ENCODE assay signal across 18 cellular contexts in genomic region chr12:116184766-116185165, GRCh38.
A peak's percentile ranks its signal among the peaks of the same experiment; 100 is the strongest.
DNase-seq lines count a peak whose midpoint lies in the region; ATAC-seq and TF ChIP-seq lines count a peak whose summit lies in the region.
"Had no signal": no experiment of that assay in that cellular context is flagged by ENCODE, and none has a peak within 500 bp of the region (broad histone marks: within the 10 kb centered on the region; RNA-seq: fewer than 3 reads in every experiment).

No MANE protein-coding gene starts in this region.

- 98% methylated on average over 2 of the region's 2 CpGs for WGBS in SK-N-SH (ENCODE audit: low lambda C conversion rate)
- 95 to 99% (median 97%) methylated on average over 2 of the region's 2 CpGs for WGBS in adrenal gland, 4 donors

- no peak overlapping the region for H2AFZ ChIP-seq in SK-N-SH (ENCODE audit: low read depth)

- no peaks in the 10 kb centered on the region for H3K9me3 ChIP-seq in SK-N-SH
- H3K9me3 ChIP-seq in adrenal gland (replicated peaks in 1 of 3) = no peaks in the 10 kb centered on the region

- peaks cover 0 to 4% of the 10 kb centered on the region in 2 experiments for H3K36me3 ChIP-seq in SK-N-SH (replicated peaks in 1 of 2; ENCODE audit: control insufficient read depth in 1 of 2, insufficient read depth in 2 of 2, low read length in 1 of 2)
- no peaks in the 10 kb centered on the region for H3K36me3 ChIP-seq in adrenal gland (replicated peaks in 1 of 2)

- TF ChIP-seq RAD21 in SK-N-SH (IDR thresholded peaks at IDR 0.05; ENCODE audit: low read length) = no peak

- no peak overlapping the region for H3K9ac ChIP-seq in SK-N-SH

- no peak overlapping the region for H3K27ac Mint-ChIP-seq in activated CD4-positive, alpha-beta T cell treated with anti-CD3 and anti-CD28 coated beads, Interleukin-2, amount 10 ng/mL, durations not matched to agents 7 days and 5 days
- H3K27ac Mint-ChIP-seq: CD4-positive, alpha-beta T cell had no signal

- no peak for ATAC-seq in GM19328 (IDR thresholded peaks at IDR 0.05; ENCODE audit: unreplicated experiment)

- H3K9me2 ChIP-seq in SK-N-SH = no peaks in the 10 kb centered on the region

- peak overlapping the region; percentile 26; the same call in 1 of the 2 replicates for H3K4me2 ChIP-seq in SK-N-SH

- TF ChIP-seq POLR2A in adrenal gland (IDR thresholded peaks at IDR 0.05) = no peak

- TF ChIP-seq EP300 in SK-N-SH (IDR thresholded peaks at IDR 0.05; ENCODE audit: borderline replicate concordance in 1 of 2, low read depth in 1 of 2, low read length in 1 of 2) = no peak

- POLR2A ChIA-PET in SK-N-SH (lab: Yijun Ruan, JAX) = no interaction called here
- POLR2A ChIA-PET in activated CD4-positive, alpha-beta T cell treated with anti-CD3 and anti-CD28 coated beads, Interleukin-2, amount 10 ng/mL, durations not matched to agents 7 days and 5 days (lab: Charles Lee) = no interaction called here

- DNase-seq in CD1c-positive myeloid dendritic cell (ENCODE audit: extremely low spot score) (peak; percentile 25), EL (peak; percentile 36), SK-N-SH (no peak), fibroblast of pulmonary artery (ENCODE audit: low read depth) (peak; percentile 30), adrenal gland (no peak), DMS153 treated with DMSO at 0.1 percent for 48 hours (lab: John Stamatoyannopoulos, UW; ENCODE audit: unreplicated experiment) (no peak)
- no peak for DNase-seq in activated CD4-positive, alpha-beta T cell treated with anti-CD3 and anti-CD28 coated beads, Interleukin-2, amount 10 ng/mL, durations not matched to agents 7 days and 5 days
- DNase-seq: Calu3; CD4-positive, alpha-beta T cell; DMS79 treated with DMSO at 0.1 percent for 48 hours; NCI-H1436; NCI-H2029; NCI-H2171; NCI-H446; NCI-H69; NK-92 treated with Interleukin-12 subunit alpha and Interleukin-12 subunit beta, amount 100 ng/mL, for 24 hours; SHP77 treated with DMSO at 0.1 percent for 48 hours had no signal

- intact Hi-C loops in adrenal gland (cut with DNase I) = no loop called here

- H3F3A ChIP-seq in SK-N-SH (replicated peaks; ENCODE audit: insufficient read depth) = peaks cover 41% of the 10 kb centered on the region

- no peak for TF ChIP-seq CTCF in SK-N-SH (IDR thresholded peaks at IDR 0.05)
- no peak for TF ChIP-seq CTCF in fibroblast of pulmonary artery (IDR thresholded peaks at IDR 0.05; ENCODE audit: low read length, missing control alignments)
- TF ChIP-seq CTCF in adrenal gland (IDR thresholded peaks at IDR 0.05) = no peak

- H3K27ac ChIP-seq in SK-N-SH (ENCODE audit: low read depth in 2 of 2, low read length in 1 of 2) (peak overlapping the region in 1 of 2 experiments; percentile 40; a peak in 1 of 4 replicates), adrenal gland (no peak overlapping the region)

- CTCF ChIA-PET in SK-N-SH (lab: Yijun Ruan, JAX) = no interaction called here
- CTCF ChIA-PET in activated CD4-positive, alpha-beta T cell treated with anti-CD3 and anti-CD28 coated beads, Interleukin-2, amount 10 ng/mL, durations not matched to agents 7 days and 5 days (lab: Charles Lee) = interaction anchor here (0.6 to 0.9 kb wide), 2 partner anchors 9 to 48 kb away, joined by 3 read pairs; no protein-coding TSS in a partner anchor

- peaks cover 4% of the 10 kb centered on the region for H3K36me3 Mint-ChIP-seq in activated CD4-positive, alpha-beta T cell treated with anti-CD3 and anti-CD28 coated beads, Interleukin-2, amount 10 ng/mL, durations not matched to agents 7 days and 5 days (ENCODE audit: low read depth)

- H3K4me3 ChIP-seq in SK-N-SH (ENCODE audit: low read depth in 2 of 2, low read length in 1 of 2) = no peak overlapping the region
- H3K4me3 ChIP-seq in fibroblast of pulmonary artery (replicated peaks; ENCODE audit: low read depth, low read length) = no peak overlapping the region
- H3K4me3 ChIP-seq in adrenal gland = no peak overlapping the region

- H3K79me2 ChIP-seq in SK-N-SH (ENCODE audit: insufficient read depth) = peaks cover 100% of the 10 kb centered on the region

- H3K27me3 ChIP-seq in SK-N-SH (ENCODE audit: insufficient read depth) = no peaks in the 10 kb centered on the region
- no peaks in the 10 kb centered on the region for H3K27me3 ChIP-seq in adrenal gland

- H3K4me1 ChIP-seq in SK-N-SH (ENCODE audit: control insufficient read depth in 1 of 2, insufficient read depth in 2 of 2, low read depth in 1 of 2, low read length in 1 of 2) (peaks cover 4 to 38% of the 10 kb centered on the region in 2 experiments), adrenal gland (replicated peaks in 1 of 2) (peaks cover 0 to 57% of the 10 kb centered on the region in 2 donors)

- H4K20me1 ChIP-seq in SK-N-SH (ENCODE audit: insufficient read depth) = peaks cover 100% of the 10 kb centered on the region

- H3K4me1 Mint-ChIP-seq in activated CD4-positive, alpha-beta T cell treated with anti-CD3 and anti-CD28 coated beads, Interleukin-2, amount 10 ng/mL, durations not matched to agents 7 days and 5 days = peaks cover 63% of the 10 kb centered on the region

- no peak overlapping the region for H3K4me3 Mint-ChIP-seq in activated CD4-positive, alpha-beta T cell treated with anti-CD3 and anti-CD28 coated beads, Interleukin-2, amount 10 ng/mL, durations not matched to agents 7 days and 5 days
- H3K4me3 Mint-ChIP-seq: CD4-positive, alpha-beta T cell had no signal

- H3K9me3 Mint-ChIP-seq in activated CD4-positive, alpha-beta T cell treated with anti-CD3 and anti-CD28 coated beads, Interleukin-2, amount 10 ng/mL, durations not matched to agents 7 days and 5 days = no peaks in the 10 kb centered on the region
- H3K9me3 Mint-ChIP-seq: CD4-positive, alpha-beta T cell had no signal

- no peaks in the 10 kb centered on the region for H3K27me3 Mint-ChIP-seq in activated CD4-positive, alpha-beta T cell treated with anti-CD3 and anti-CD28 coated beads, Interleukin-2, amount 10 ng/mL, durations not matched to agents 7 days and 5 days
- H3K27me3 Mint-ChIP-seq: CD4-positive, alpha-beta T cell had no signal

TF ChIP-seq in SK-N-SH, 30 proteins besides CTCF, POLR2A, EP300 and RAD21:
- no peak for TF ChIP-seq TAF1 (IDR thresholded peaks at IDR 0.05; ENCODE audit: borderline replicate concordance, low read depth, low read length)
- TF ChIP-seq CHD2 (IDR thresholded peaks at IDR 0.05; ENCODE audit: low read length, partially characterized antibody) = no peak
- TF ChIP-seq MXI1 (IDR thresholded peaks at IDR 0.05; ENCODE audit: low read depth, low read length) = no peak
- TF ChIP-seq, protein P1, sequence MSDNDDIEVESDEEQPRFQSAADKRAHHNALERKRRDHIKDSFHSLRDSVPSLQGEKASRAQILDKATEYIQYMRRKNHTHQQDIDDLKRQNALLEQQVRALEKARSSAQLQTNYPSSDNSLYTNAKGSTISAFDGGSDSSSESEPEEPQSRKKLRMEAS (IDR thresholded peaks at IDR 0.05; ENCODE audit: low read depth) = no peak
- no peak for TF ChIP-seq RFX5 (IDR thresholded peaks at IDR 0.05; ENCODE audit: low read length)

Comparison
In these comparisons a context has a peak if more than half of its experiments do, and no peak if none do; other contexts are left out.
1. DNase-seq: peak in CD1c-positive myeloid dendritic cell (single experiment), EL (single experiment) and fibroblast of pulmonary artery (single experiment); none in SK-N-SH (single experiment), adrenal gland (0 of 7), DMS153 treated with DMSO at 0.1 percent for 48 hours (single experiment) and activated CD4-positive, alpha-beta T cell treated with anti-CD3 and anti-CD28 coated beads, Interleukin-2, amount 10 ng/mL, durations not matched to agents 7 days and 5 days (single experiment).